In genomic region chr12:69415471-69416275, GRCh38 we compare ENCODE assay signal across 1 cellular context.
TF ChIP-seq lines count a peak whose summit lies in the region.

No MANE protein-coding gene starts in this region.

TF ChIP-seq in K562, 482 proteins besides CTCF, POLR2A, EP300 and RAD21:
- TF ChIP-seq TEAD1 (CRISPR knock-in tag; IDR thresholded peaks at IDR 0.05): peak; percentile 96 to 98
- TF ChIP-seq, protein P1, sequence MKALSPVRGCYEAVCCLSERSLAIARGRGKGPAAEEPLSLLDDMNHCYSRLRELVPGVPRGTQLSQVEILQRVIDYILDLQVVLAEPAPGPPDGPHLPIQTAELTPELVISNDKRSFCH (CRISPR knock-in tag; IDR thresholded peaks at IDR 0.05): no peak
- TF ChIP-seq, protein P1 (tag; IDR thresholded peaks at IDR 0.05): peak; percentile 28; the same call in 1 of the 2 replicates
- no peak for TF ChIP-seq PRDM10 (IDR thresholded peaks at IDR 0.05; ENCODE audit: partially characterized antibody)
- TF ChIP-seq ELF2 (CRISPR knock-in tag; IDR thresholded peaks at IDR 0.05): no peak
- TF ChIP-seq FOXP1 (CRISPR knock-in tag; IDR thresholded peaks at IDR 0.05): no peak
- 0 out of 2 replicates have a peak, but pooled peaks have one; percentile 8 for TF ChIP-seq FOSL1 (tag; conservative IDR thresholded peaks at IDR 0.05)
- TF ChIP-seq, protein P2, sequence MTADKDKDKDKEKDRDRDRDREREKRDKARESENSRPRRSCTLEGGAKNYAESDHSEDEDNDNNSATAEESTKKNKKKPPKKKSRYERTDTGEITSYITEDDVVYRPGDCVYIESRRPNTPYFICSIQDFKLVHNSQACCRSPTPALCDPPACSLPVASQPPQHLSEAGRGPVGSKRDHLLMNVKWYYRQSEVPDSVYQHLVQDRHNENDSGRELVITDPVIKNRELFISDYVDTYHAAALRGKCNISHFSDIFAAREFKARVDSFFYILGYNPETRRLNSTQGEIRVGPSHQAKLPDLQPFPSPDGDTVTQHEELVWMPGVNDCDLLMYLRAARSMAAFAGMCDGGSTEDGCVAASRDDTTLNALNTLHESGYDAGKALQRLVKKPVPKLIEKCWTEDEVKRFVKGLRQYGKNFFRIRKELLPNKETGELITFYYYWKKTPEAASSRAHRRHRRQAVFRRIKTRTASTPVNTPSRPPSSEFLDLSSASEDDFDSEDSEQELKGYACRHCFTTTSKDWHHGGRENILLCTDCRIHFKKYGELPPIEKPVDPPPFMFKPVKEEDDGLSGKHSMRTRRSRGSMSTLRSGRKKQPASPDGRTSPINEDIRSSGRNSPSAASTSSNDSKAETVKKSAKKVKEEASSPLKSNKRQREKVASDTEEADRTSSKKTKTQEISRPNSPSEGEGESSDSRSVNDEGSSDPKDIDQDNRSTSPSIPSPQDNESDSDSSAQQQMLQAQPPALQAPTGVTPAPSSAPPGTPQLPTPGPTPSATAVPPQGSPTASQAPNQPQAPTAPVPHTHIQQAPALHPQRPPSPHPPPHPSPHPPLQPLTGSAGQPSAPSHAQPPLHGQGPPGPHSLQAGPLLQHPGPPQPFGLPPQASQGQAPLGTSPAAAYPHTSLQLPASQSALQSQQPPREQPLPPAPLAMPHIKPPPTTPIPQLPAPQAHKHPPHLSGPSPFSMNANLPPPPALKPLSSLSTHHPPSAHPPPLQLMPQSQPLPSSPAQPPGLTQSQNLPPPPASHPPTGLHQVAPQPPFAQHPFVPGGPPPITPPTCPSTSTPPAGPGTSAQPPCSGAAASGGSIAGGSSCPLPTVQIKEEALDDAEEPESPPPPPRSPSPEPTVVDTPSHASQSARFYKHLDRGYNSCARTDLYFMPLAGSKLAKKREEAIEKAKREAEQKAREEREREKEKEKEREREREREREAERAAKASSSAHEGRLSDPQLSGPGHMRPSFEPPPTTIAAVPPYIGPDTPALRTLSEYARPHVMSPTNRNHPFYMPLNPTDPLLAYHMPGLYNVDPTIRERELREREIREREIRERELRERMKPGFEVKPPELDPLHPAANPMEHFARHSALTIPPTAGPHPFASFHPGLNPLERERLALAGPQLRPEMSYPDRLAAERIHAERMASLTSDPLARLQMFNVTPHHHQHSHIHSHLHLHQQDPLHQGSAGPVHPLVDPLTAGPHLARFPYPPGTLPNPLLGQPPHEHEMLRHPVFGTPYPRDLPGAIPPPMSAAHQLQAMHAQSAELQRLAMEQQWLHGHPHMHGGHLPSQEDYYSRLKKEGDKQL (CRISPR knock-in tag; IDR thresholded peaks at IDR 0.05; ENCODE audit: borderline replicate concordance): no peak
- TF ChIP-seq JUND (IDR thresholded peaks at IDR 0.05; ENCODE audit: borderline replicate concordance, low read depth, low read length): peak; percentile 6; the same call in 1 of the 2 replicates
- no peak for TF ChIP-seq JUND (tag; IDR thresholded peaks at IDR 0.05; ENCODE audit: borderline replicate concordance, low read depth, low read length)
- peak; percentile 39; the same call in 1 of the 2 replicates for TF ChIP-seq TFAP4 (CRISPR knock-in tag; IDR thresholded peaks at IDR 0.05; ENCODE audit: borderline replicate concordance)
- no peak for TF ChIP-seq NCOA4 (IDR thresholded peaks at IDR 0.05; ENCODE audit: partially characterized antibody)
- no peak for TF ChIP-seq ZNF551 (CRISPR knock-in tag; IDR thresholded peaks at IDR 0.05)
- peak; percentile 89 for TF ChIP-seq MEIS2 (IDR thresholded peaks at IDR 0.05; ENCODE audit: partially characterized antibody)
- no peak for TF ChIP-seq THRA (IDR thresholded peaks at IDR 0.05)
- TF ChIP-seq SMAD2 (IDR thresholded peaks at IDR 0.05; ENCODE audit: low read depth, low read length): no peak
- TF ChIP-seq HMG20A (CRISPR knock-in tag; conservative IDR thresholded peaks at IDR 0.05): no peak
- no peak for TF ChIP-seq DMBX1 (CRISPR knock-in tag; IDR thresholded peaks at IDR 0.05; ENCODE audit: borderline replicate concordance)
- TF ChIP-seq MAZ (CRISPR knock-in tag; conservative IDR thresholded peaks at IDR 0.05 in 1 of 2, IDR thresholded peaks at IDR 0.05 in 1 of 2): no peak
- TF ChIP-seq, protein P3, sequence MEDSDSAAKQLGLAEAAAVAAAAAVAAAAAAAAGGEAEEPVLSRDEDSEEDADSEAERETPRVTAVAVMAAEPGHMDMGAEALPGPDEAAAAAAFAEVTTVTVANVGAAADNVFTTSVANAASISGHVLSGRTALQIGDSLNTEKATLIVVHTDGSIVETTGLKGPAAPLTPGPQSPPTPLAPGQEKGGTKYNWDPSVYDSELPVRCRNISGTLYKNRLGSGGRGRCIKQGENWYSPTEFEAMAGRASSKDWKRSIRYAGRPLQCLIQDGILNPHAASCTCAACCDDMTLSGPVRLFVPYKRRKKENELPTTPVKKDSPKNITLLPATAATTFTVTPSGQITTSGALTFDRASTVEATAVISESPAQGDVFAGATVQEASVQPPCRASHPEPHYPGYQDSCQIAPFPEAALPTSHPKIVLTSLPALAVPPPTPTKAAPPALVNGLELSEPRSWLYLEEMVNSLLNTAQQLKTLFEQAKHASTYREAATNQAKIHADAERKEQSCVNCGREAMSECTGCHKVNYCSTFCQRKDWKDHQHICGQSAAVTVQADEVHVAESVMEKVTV (CRISPR knock-in tag; IDR thresholded peaks at IDR 0.05): peak; percentile 44
- TF ChIP-seq TEAD2 (tag; IDR thresholded peaks at IDR 0.05): peak; percentile 97
- TF ChIP-seq TEAD4 (IDR thresholded peaks at IDR 0.05; ENCODE audit: low read length): peak; percentile 80
- TF ChIP-seq TEAD4 (CRISPR knock-in tag; IDR thresholded peaks at IDR 0.05; ENCODE audit: borderline replicate concordance): no peak; the same call in 1 of the 2 replicates
- TF ChIP-seq HDAC2 (IDR thresholded peaks at IDR 0.05): no peak
- peak; percentile 55; the same call in 1 of the 2 replicates for TF ChIP-seq SMC3 (conservative IDR thresholded peaks at IDR 0.05; ENCODE audit: insufficient read depth, low read depth, low read length)
- TF ChIP-seq PBX2 (CRISPR knock-in tag; IDR thresholded peaks at IDR 0.05; ENCODE audit: low read depth): no peak
- peak; percentile 90 for TF ChIP-seq PBX2 (tag; conservative IDR thresholded peaks at IDR 0.05; ENCODE audit: low read depth)
- no peak for TF ChIP-seq HNRNPK (IDR thresholded peaks at IDR 0.05; ENCODE audit: low read depth, low read length, poor library complexity, severe bottlenecking)
